In genomic region chr9:92010705-92011536, GRCh38 we compare ENCODE assay signal across 1 cellular context.
TF ChIP-seq lines count a peak whose summit lies in the region.

No MANE protein-coding gene starts in this region.

TF ChIP-seq in H1, 55 proteins besides CTCF, POLR2A, EP300 and RAD21:
- TF ChIP-seq RNF2 (IDR thresholded peaks at IDR 0.05; ENCODE audit: borderline replicate concordance, low read depth, low read length, missing control alignments, poor library complexity, severe bottlenecking) (no peak), SIX5 (IDR thresholded peaks at IDR 0.05; ENCODE audit: low read depth, low read length) (no peak), POU5F1 (IDR thresholded peaks at IDR 0.05; ENCODE audit: low read depth, low read length) (no peak), SUZ12 (IDR thresholded peaks at IDR 0.05; ENCODE audit: low read length) (no peak), KDM4A (IDR thresholded peaks at IDR 0.05; ENCODE audit: low read depth, low read length, severe bottlenecking) (no peak), SP4 (IDR thresholded peaks at IDR 0.05; ENCODE audit: low read length) (no peak)
